ENCODE assay signal across 8 cellular contexts in the genomic region with DNA sequence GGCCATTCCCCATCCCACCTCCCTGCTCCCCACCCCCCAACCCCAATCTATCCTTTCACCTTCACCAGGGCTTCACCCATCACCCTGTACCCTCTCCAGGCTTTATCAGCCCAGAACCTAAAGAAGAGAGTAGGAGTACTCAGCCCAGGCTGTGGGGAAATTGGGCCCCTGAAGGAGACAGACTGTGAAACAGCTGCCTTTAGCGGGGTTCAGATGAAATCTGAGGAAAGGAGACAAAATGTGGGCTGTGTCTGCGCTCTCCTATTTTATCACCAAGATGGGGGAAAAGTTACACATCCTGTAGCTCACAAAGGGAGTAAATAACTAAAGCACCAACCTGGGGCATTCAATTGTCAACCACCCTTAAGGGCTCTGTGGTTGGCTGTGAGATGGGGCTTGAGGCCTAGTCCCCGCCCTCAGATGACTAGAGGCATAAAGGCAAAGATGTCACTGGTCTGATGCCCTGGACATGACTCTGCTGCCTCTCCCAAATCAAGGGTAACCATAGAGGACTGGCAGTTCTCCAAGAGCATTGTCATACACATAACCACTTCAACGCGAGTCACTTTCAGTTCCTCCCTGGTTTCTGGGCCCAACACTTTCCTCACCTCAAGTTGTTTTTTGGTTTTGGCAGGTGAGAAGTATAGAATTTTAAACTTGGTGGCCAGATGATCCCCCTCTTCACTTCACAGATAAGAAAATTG. TPM values are rescaled to one million over a fixed set of nuclear protein-coding genes. Genes with fewer than 3 reads are reported as not detected.
A peak's percentile ranks its signal among the peaks of the same experiment; 100 is the strongest.
DNase-seq lines count a peak whose midpoint lies in the region; ATAC-seq, FAIRE-seq and TF ChIP-seq lines count a peak whose summit lies in the region.

No MANE protein-coding gene starts in this region.

- no peaks in the 10 kb centered on the region for H3K9me2 ChIP-seq in hepatocyte (replicated peaks; ENCODE audit: insufficient read depth)

- FAIRE-seq in GM18507 (lab: Jason Lieb, UNC), result peak; percentile 99

- DNase-seq in GM18507 (ENCODE audit: extremely low spot score, insufficient read length, low read depth) (peak; percentile 88), NCI-H2029 (lab: John Stamatoyannopoulos, UW) (peak; percentile 49), renal cortical epithelial cell (ENCODE audit: low read depth) (peak; percentile 81), NCI-H2227 (lab: John Stamatoyannopoulos, UW; ENCODE audit: unreplicated experiment) (no peak), hepatocyte (ENCODE audit: low spot score) (no peak)
- peak; percentile 28 to 56 for DNase-seq in activated CD8-positive, alpha-beta memory T cell treated with anti-CD3 and anti-CD28 coated beads for 1 hour (ENCODE audit: extremely low read depth in 1 of 2, low read depth in 1 of 2)

- ATAC-seq in HG02610 (IDR thresholded peaks at IDR 0.05; ENCODE audit: unreplicated experiment), result peak; percentile 91
- peak; percentile 89 for ATAC-seq in esophagus mucosa

- H3K27me3 ChIP-seq in hepatocyte, result no peaks in the 10 kb centered on the region

- H3K27ac ChIP-seq in hepatocyte, result no peak overlapping the region

- no peaks in the 10 kb centered on the region for H3K9me3 ChIP-seq in hepatocyte (ENCODE audit: low read depth)

- H3K79me2 ChIP-seq in hepatocyte, result no peaks in the 10 kb centered on the region

- no peak for TF ChIP-seq CTCF in hepatocyte (IDR thresholded peaks at IDR 0.05; ENCODE audit: poor library complexity)

- no peaks in the 10 kb centered on the region for H3K36me3 ChIP-seq in hepatocyte (replicated peaks; ENCODE audit: insufficient read depth, low read depth)

- H3K4me1 ChIP-seq in hepatocyte (ENCODE audit: insufficient read depth), result no peaks in the 10 kb centered on the region

- H3K4me2 ChIP-seq in hepatocyte, result no peak overlapping the region

- 95% methylated on average over 5 of the region's 5 CpGs for WGBS in hepatocyte (ENCODE audit: low lambda C conversion rate, missing lambda C conversion rate)

- no peak overlapping the region for H3K4me3 ChIP-seq in hepatocyte

- no peaks in the 10 kb centered on the region for H4K20me1 ChIP-seq in hepatocyte (ENCODE audit: insufficient read depth, poor library complexity, severe bottlenecking)

- H2AFZ ChIP-seq in hepatocyte, result no peak overlapping the region

RNA-seq across cellular contexts. Expression of a gene that starts 30.0 kb away (rescaled TPM):
- 16.1 TPM for total RNA-seq in esophagus mucosa
- 5.0 and 8.5 TPM in 2 replicates for total RNA-seq in renal cortical epithelial cell
- 21.5 and 22.8 TPM in 2 replicates for total RNA-seq in hepatocyte
- polyA plus RNA-seq in hepatocyte, result 37.2 and 38.1 TPM in 2 replicates

Comparison
In these comparisons a context has a peak if more than half of its experiments do, and no peak if none do; other contexts are left out.
1. DNase-seq: peak in GM18507 (single experiment), NCI-H2029 (single experiment), activated CD8-positive, alpha-beta memory T cell treated with anti-CD3 and anti-CD28 coated beads for 1 hour (2 of 2) and renal cortical epithelial cell (single experiment); none in NCI-H2227 (single experiment) and hepatocyte (single experiment).